Comparison of ENCODE assay signal across 18 cellular contexts in the genomic region with DNA sequence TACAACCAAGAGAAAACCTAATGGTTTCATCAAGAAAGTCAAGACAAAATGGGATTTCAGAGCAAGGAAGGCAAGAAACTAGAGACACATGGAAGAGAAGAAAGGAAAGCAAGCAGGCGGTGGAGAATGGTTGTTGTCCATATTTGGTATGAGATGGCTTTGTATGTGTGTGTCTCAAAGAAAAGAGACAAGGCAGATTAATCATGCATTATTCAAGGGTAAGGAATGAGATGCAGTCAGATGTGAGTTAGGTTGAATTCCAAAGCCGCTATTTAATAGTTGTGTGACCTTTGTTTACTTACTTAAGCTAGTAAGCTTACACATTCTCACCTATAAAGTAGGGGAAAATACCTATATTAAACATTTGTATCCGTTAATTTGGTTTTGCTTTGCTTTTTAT.
A peak's percentile ranks its signal among the peaks of the same experiment; 100 is the strongest.
DNase-seq lines count a peak whose midpoint lies in the region; ATAC-seq and TF ChIP-seq lines count a peak whose summit lies in the region.
"Had no signal": no experiment of that assay in that cellular context is flagged by ENCODE, and none has a peak within 500 bp of the region (broad histone marks: within the 10 kb centered on the region; RNA-seq: fewer than 3 reads in every experiment).

No MANE protein-coding gene starts in this region.

- no peak overlapping the region for H3K4me2 ChIP-seq in fibroblast of lung (ENCODE audit: extremely low read depth, insufficient read depth, low read length)

- no peaks in the 10 kb centered on the region for H3K4me1 ChIP-seq in fibroblast of lung (ENCODE audit: control insufficient read depth, extremely low read depth, insufficient read depth, low read length)
- H3K4me1 ChIP-seq: Peyer's patch had no signal

- no peaks in the 10 kb centered on the region for H3K9me3 ChIP-seq in fibroblast of lung (ENCODE audit: control insufficient read depth, insufficient read depth, low read depth, low read length)
- H3K9me3 ChIP-seq: Peyer's patch had no signal

- H3K27ac ChIP-seq in RWPE1 (no peak overlapping the region), fibroblast of lung (ENCODE audit: insufficient read depth, low read length) (no peak overlapping the region)
- H3K27ac ChIP-seq: Peyer's patch had no signal

- TF ChIP-seq CTCF in RWPE1 (conservative IDR thresholded peaks at IDR 0.05; ENCODE audit: low read depth) (no peak), fibroblast of lung (conservative IDR thresholded peaks at IDR 0.05 in 1 of 2, IDR thresholded peaks at IDR 0.05 in 1 of 2; ENCODE audit: low read depth in 1 of 2, low read length in 2 of 2) (no peak)

- H3K4me3 ChIP-seq in fibroblast of lung (replicated peaks in 1 of 4; ENCODE audit: control extremely low read depth in 1 of 4, insufficient read depth in 1 of 4, low read depth in 3 of 4, low read length in 4 of 4) (no peak overlapping the region), skeletal muscle cell (ENCODE audit: low read depth, low read length) (no peak overlapping the region)
- H3K4me3 ChIP-seq: Peyer's patch had no signal

- no peak overlapping the region for H2AFZ ChIP-seq in fibroblast of lung (ENCODE audit: low read length)

- CTCF ChIA-PET in RWPE1 (lab: Yijun Ruan, JAX), result no interaction called here

- no peaks in the 10 kb centered on the region for H3K27me3 ChIP-seq in fibroblast of lung (ENCODE audit: control insufficient read depth, insufficient read depth, low read length)
- H3K27me3 ChIP-seq: Peyer's patch had no signal

- no peaks in the 10 kb centered on the region for H3K79me2 ChIP-seq in fibroblast of lung (ENCODE audit: control insufficient read depth, insufficient read depth, low read length)

- no peaks in the 10 kb centered on the region for H4K20me1 ChIP-seq in fibroblast of lung (ENCODE audit: control insufficient read depth, extremely low read depth, insufficient read depth, low read length)

- H3K9ac ChIP-seq in fibroblast of lung (ENCODE audit: insufficient read depth, low read length), result no peak overlapping the region

- H3K36me3 ChIP-seq in fibroblast of lung (ENCODE audit: control insufficient read depth, insufficient read depth, low read length), result no peaks in the 10 kb centered on the region
- H3K36me3 ChIP-seq: Peyer's patch had no signal

- DNase-seq in GM04504 (ENCODE audit: low read depth) (peak; percentile 24), RWPE1 (ENCODE audit: low spot score) (peak; percentile 15), fibroblast of lung (ENCODE audit: low read depth in 2 of 2) (peak; percentile 34 to 90), skeletal muscle cell (ENCODE audit: low read depth) (peak; percentile 53), globus pallidus (ENCODE audit: low spot score) (no peak), DMS 273 treated with DMSO at 0.1 percent for 48 hours (lab: John Stamatoyannopoulos, UW) (no peak)
- DNase-seq: activated CD8-positive, alpha-beta T cell treated with anti-CD3 and anti-CD28 coated beads for 36 hours; activated effector memory CD4-positive, alpha-beta T cell treated with anti-CD3 and anti-CD28 coated beads, Interleukin-2, amount 50 U/mL, for 16 hours; caudate nucleus; erythroblast; immature natural killer cell; NCI-H1048; NCI-H2227 treated with DMSO at 0.1 percent for 48 hours; Peyer's patch; retina; T-helper 9 cell had no signal

- no peak for ATAC-seq in HG03469 (IDR thresholded peaks at IDR 0.05; ENCODE audit: unreplicated experiment)
- ATAC-seq in HG03108 (IDR thresholded peaks at IDR 0.05; ENCODE audit: unreplicated experiment), result no peak
- ATAC-seq: activated CD8-positive, alpha-beta T cell treated with anti-CD3 and anti-CD28 coated beads for 36 hours had no signal

- POLR2A ChIA-PET in RWPE1 (lab: Yijun Ruan, JAX; ENCODE audit: low non-redundant PET), result no interaction called here

Comparison
In these comparisons a context has a peak if more than half of its experiments do, and no peak if none do; other contexts are left out.
1. DNase-seq: peak in GM04504 (single experiment), RWPE1 (single experiment), fibroblast of lung (2 of 2) and skeletal muscle cell (single experiment); none in globus pallidus (single experiment) and DMS 273 treated with DMSO at 0.1 percent for 48 hours (single experiment).